ENCODE assay signal across 8 cellular contexts in the genomic region with DNA sequence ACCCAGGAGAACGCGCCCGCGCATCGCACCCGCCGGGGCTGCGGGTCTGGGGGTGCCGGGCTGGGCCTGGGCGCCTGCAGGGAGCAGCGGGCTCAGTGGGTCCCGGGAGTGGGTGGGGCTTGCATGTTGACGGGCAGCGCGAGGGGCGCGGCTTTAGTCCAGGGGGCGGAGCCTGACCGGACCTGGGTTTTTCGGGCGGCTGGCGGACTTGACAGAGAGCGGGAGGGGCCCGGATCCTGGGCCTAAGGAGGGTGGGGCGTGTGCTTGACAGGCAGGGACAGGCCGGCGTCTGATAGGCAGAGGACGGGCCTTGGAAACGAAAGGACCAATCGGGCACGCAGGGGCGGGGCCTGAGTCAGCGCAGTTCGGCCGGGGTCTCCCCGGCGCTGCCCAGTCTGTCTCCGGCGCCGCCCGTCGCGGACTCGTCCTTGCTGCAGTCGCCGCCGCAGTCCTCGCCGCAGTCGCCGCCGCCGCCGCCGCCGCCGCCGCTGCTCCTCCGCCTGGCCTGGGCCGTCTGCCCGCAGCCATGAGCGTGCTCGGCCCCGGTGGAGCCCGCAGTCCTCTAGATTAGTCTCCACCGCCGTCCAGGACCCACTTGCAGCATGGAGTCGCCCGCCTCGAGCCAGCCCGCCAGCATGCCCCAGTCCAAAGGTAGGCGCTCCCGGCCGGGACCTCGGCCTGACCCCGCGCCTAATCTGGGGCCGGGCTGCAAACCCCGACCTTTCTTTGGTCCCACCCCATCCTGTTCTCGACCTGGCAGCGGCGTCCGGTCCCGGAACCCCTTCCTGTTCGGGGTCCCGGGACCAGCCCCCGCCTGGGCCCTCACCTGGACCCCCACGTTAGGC. TPM values are rescaled to one million over a fixed set of nuclear protein-coding genes. Genes with fewer than 3 reads are reported as not detected.
DNase-seq lines count a peak whose midpoint lies in the region; ATAC-seq and TF ChIP-seq lines count a peak whose summit lies in the region.

A gene (plus strand): TSS at position 393 of the 845 bp plus-strand sequence. CDS start 210 bp downstream, at position 603.

- ATAC-seq in GM18870 (IDR thresholded peaks at IDR 0.05; ENCODE audit: unreplicated experiment): peak; percentile 65
- ATAC-seq in HG03135 (IDR thresholded peaks at IDR 0.05; ENCODE audit: unreplicated experiment): peak; percentile 75

- in situ Hi-C loops in mammary epithelial cell (cut with MboI; ENCODE audit: low sequenced_read_pairs in 2 of 2): loop anchor here in 1 of 2 donors (10.0 kb wide), 1 partner anchor 160 kb away; a partner anchor contains a TSS

- DNase-seq in NCI-H2196 treated with DMSO at 0.1 percent for 48 hours (lab: John Stamatoyannopoulos, UW; ENCODE audit: unreplicated experiment): peak; percentile 87
- peak; percentile 99 for DNase-seq in WERI-Rb-1
- DNase-seq in mammary epithelial cell: peak; percentile 97
- DNase-seq in iPS-NIHi11 (ENCODE audit: low spot score): peak; percentile 97
- peak; percentile 93 for DNase-seq in smooth muscle cell (lab: John Stamatoyannopoulos, UW; ENCODE audit: unreplicated experiment)

- H3F3A ChIP-seq in smooth muscle cell (ENCODE audit: low read depth): no peaks in the 10 kb centered on the region

- dilution Hi-C loops in mammary epithelial cell (cut with HindIII; ENCODE audit: low sequenced_read_pairs): loop anchor here (5.0 kb wide), 1 partner anchor 37 kb away; no protein-coding TSS in a partner anchor

- H3K4me2 ChIP-seq in mammary epithelial cell (ENCODE audit: insufficient read depth, low read depth, low read length): peak within 1 kb of the TSS; percentile 91
- peak within 1 kb of the TSS; percentile 97 for H3K4me2 ChIP-seq in smooth muscle cell

- peak within 1 kb of the TSS; percentile 95 for H3K27ac ChIP-seq in ACC112 (ENCODE audit: low read depth, low read length)
- peak within 1 kb of the TSS; percentile 65 for H3K27ac ChIP-seq in WERI-Rb-1
- peak within 1 kb of the TSS; percentile 97 for H3K27ac ChIP-seq in mammary epithelial cell (ENCODE audit: insufficient read depth, low read depth, low read length)
- H3K27ac ChIP-seq in smooth muscle cell (ENCODE audit: low read depth): peak within 1 kb of the TSS; percentile 95

- H2AFZ ChIP-seq in ACC112 (ENCODE audit: low read length, unreplicated experiment): peak within 1 kb of the TSS; percentile 9
- H2AFZ ChIP-seq in mammary epithelial cell (ENCODE audit: low read depth, low read length): peak within 1 kb of the TSS; percentile 74
- H2AFZ ChIP-seq in smooth muscle cell (ENCODE audit: low read depth): peak within 1 kb of the TSS; percentile 76

- intact Hi-C loops in mammary epithelial cell (cut with micrococcal nuclease): loop anchor here (2.0 kb wide), 2 partner anchors 70 to 158 kb away; a partner anchor contains a TSS

- peaks cover 50% of the 10 kb centered on the region for H3K4me1 ChIP-seq in ACC112 (ENCODE audit: control insufficient read depth, insufficient read depth, low read length, unreplicated experiment)
- peaks cover 45% of the 10 kb centered on the region for H3K4me1 ChIP-seq in mammary epithelial cell (ENCODE audit: insufficient read depth, low read length)
- H3K4me1 ChIP-seq in smooth muscle cell (ENCODE audit: low read depth): peaks cover 23% of the 10 kb centered on the region

- TF ChIP-seq CTCF in WERI-Rb-1 (IDR thresholded peaks at IDR 0.05; ENCODE audit: low read depth, low read length) (no peak), mammary epithelial cell (conservative IDR thresholded peaks at IDR 0.05 in 1 of 2, IDR thresholded peaks at IDR 0.05 in 1 of 2; ENCODE audit: extremely low read depth in 1 of 2, insufficient read depth in 1 of 2, low read depth in 1 of 2, low read length in 2 of 2) (no peak), smooth muscle cell (IDR thresholded peaks at IDR 0.05; ENCODE audit: borderline replicate concordance, insufficient read depth, poor library complexity, severe bottlenecking) (no peak)

- H3K9ac ChIP-seq in mammary epithelial cell (ENCODE audit: insufficient read depth, low read length): peak within 1 kb of the TSS; percentile 95
- peak within 1 kb of the TSS; percentile 83 for H3K9ac ChIP-seq in smooth muscle cell (ENCODE audit: low read depth)

- H3K36me3 ChIP-seq in ACC112 (ENCODE audit: insufficient read depth, low read length): no peaks in the 10 kb centered on the region
- no peaks in the 10 kb centered on the region for H3K36me3 ChIP-seq in WERI-Rb-1
- no peaks in the 10 kb centered on the region for H3K36me3 ChIP-seq in mammary epithelial cell (ENCODE audit: insufficient read depth, low read length)
- no peaks in the 10 kb centered on the region for H3K36me3 ChIP-seq in smooth muscle cell (ENCODE audit: low read depth)

- H3K79me2 ChIP-seq in ACC112 (ENCODE audit: control insufficient read depth, insufficient read depth, low read length, unreplicated experiment): peaks cover 45% of the 10 kb centered on the region
- peaks cover 50% of the 10 kb centered on the region for H3K79me2 ChIP-seq in mammary epithelial cell (ENCODE audit: insufficient read depth, low read length)
- peaks cover 38% of the 10 kb centered on the region for H3K79me2 ChIP-seq in smooth muscle cell (ENCODE audit: low read depth)

- H4K20me1 ChIP-seq in mammary epithelial cell (ENCODE audit: insufficient read depth, low read length) (no peaks in the 10 kb centered on the region), smooth muscle cell (ENCODE audit: low read depth) (peaks cover 45% of the 10 kb centered on the region)

- WGBS in mammary epithelial cell (ENCODE audit: low coverage, missing lambda C conversion rate): 2% methylated on average over 22 of the region's 88 CpGs
- 2% methylated on average over 66 of the region's 88 CpGs for WGBS in smooth muscle cell (ENCODE audit: low lambda C conversion rate)

- no peaks in the 10 kb centered on the region for H3K9me3 ChIP-seq in WERI-Rb-1 (ENCODE audit: severe bottlenecking)
- no peaks in the 10 kb centered on the region for H3K9me3 ChIP-seq in mammary epithelial cell (replicated peaks; ENCODE audit: insufficient read depth, low read length)
- no peaks in the 10 kb centered on the region for H3K9me3 ChIP-seq in smooth muscle cell (replicated peaks; ENCODE audit: low read depth)

- no TSS peak for BruUV-seq in mammary epithelial cell (replicated peaks; lab: Mats Ljungman, UMichigan)

- peak within 1 kb of the TSS; percentile 79 for H3K4me3 ChIP-seq in ACC112 (ENCODE audit: low read depth, low read length)
- H3K4me3 ChIP-seq in WERI-Rb-1 (ENCODE audit: low read depth, low read length): peak within 1 kb of the TSS; percentile 82
- H3K4me3 ChIP-seq in mammary epithelial cell (replicated peaks in 1 of 3; ENCODE audit: insufficient read depth in 1 of 3, low read depth in 2 of 3, low read length in 3 of 3): peak within 1 kb of the TSS; percentile 71 to 87 (median 76)
- peak within 1 kb of the TSS; percentile 90 for H3K4me3 ChIP-seq in smooth muscle cell

- CTCF ChIA-PET in mammary epithelial cell (lab: Charles Lee; ENCODE audit: low non-redundant PET): no interaction called here

- no peaks in the 10 kb centered on the region for H3K27me3 ChIP-seq in ACC112 (ENCODE audit: insufficient read depth, low read length)
- no peaks in the 10 kb centered on the region for H3K27me3 ChIP-seq in WERI-Rb-1 (ENCODE audit: insufficient read depth, low read depth, severe bottlenecking)
- H3K27me3 ChIP-seq in mammary epithelial cell (ENCODE audit: insufficient read depth, low read length): no peaks in the 10 kb centered on the region
- no peaks in the 10 kb centered on the region for H3K27me3 ChIP-seq in smooth muscle cell (ENCODE audit: low read depth)

RNA-seq across cellular contexts. Expression of the gene that starts here (rescaled TPM):
- total RNA-seq in mammary epithelial cell (10 to 100 TPM; 14.2 to 57.6 TPM), smooth muscle cell (14.2 and 14.8 TPM in 2 replicates)
- polyA plus RNA-seq in mammary epithelial cell (49.5 TPM), smooth muscle cell (53.8 and 58.4 TPM in 2 replicates)
- polyA minus RNA-seq in mammary epithelial cell: 80.6 TPM

Comparison
In these comparisons a context has a peak if more than half of its experiments do, and no peak if none do; other contexts are left out.
1. Peak in every context shown above with its lines: DNase-seq, ATAC-seq, H3K4me3 ChIP-seq and H3K27ac ChIP-seq.
2. H2AFZ ChIP-seq: peak in every context shown above with its lines; median percentile 76 in smooth muscle cell; 74 in mammary epithelial cell; 9 in ACC112.